18 cellular contexts compared by ENCODE assay signal in the genomic region with DNA sequence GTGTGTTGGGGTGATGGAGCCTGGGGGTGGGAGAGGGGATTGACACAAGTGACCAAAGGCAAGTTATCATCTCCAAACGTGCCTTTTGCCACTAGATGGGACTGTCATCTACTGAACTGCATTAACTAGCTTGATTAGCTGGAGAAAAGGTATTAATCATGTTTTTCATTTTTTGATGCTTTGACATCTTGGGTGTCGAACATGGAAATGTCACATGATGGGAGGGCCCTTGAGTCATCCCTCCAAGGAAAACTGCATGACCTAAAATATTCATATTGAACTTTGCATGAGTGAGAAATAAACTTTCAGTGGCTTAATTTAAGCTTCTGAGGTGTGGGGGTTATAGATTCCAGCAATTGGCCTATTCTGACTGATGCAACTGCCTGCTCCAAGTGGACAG.
A peak's percentile ranks its signal among the peaks of the same experiment; 100 is the strongest.
DNase-seq lines count a peak whose midpoint lies in the region; FAIRE-seq and TF ChIP-seq lines count a peak whose summit lies in the region.
"Had no signal": no experiment of that assay in that cellular context is flagged by ENCODE, and none has a peak within 500 bp of the region (broad histone marks: within the 10 kb centered on the region; RNA-seq: fewer than 3 reads in every experiment).

No MANE protein-coding gene starts in this region.

- FAIRE-seq in keratinocyte (lab: Jason Lieb, UNC), result no peak
- FAIRE-seq: bronchial epithelial cell, GM12892 had no signal

- no peak overlapping the region for H3K9ac ChIP-seq in keratinocyte (ENCODE audit: control insufficient read depth, extremely low read depth, insufficient read depth, low read length)

- H3K27me3 ChIP-seq in ACC112 (ENCODE audit: insufficient read depth, low read length) (no peaks in the 10 kb centered on the region), keratinocyte (ENCODE audit: control insufficient read depth, extremely low read depth, insufficient read depth, low read length) (no peaks in the 10 kb centered on the region)

- H3K9me3 ChIP-seq in keratinocyte (ENCODE audit: control insufficient read depth, low read depth, low read length), result no peaks in the 10 kb centered on the region
- H3K9me3 ChIP-seq: HAP-1 had no signal

- H2AFZ ChIP-seq in ACC112 (ENCODE audit: low read length, unreplicated experiment) (no peak overlapping the region), keratinocyte (ENCODE audit: control insufficient read depth, low read length) (no peak overlapping the region)

- dilution Hi-C loops in keratinocyte (cut with MboI; ENCODE audit: extremely low pct_ligation_motif_present, low sequenced_read_pairs), result loop anchor here (10.0 kb wide), 1 partner anchor 216 kb away; no protein-coding TSS in a partner anchor

- no peaks in the 10 kb centered on the region for H3K79me2 ChIP-seq in ACC112 (ENCODE audit: control insufficient read depth, insufficient read depth, low read length, unreplicated experiment)
- no peaks in the 10 kb centered on the region for H3K79me2 ChIP-seq in keratinocyte (ENCODE audit: control insufficient read depth, insufficient read depth, low read length)

- H3K27ac ChIP-seq in ACC112 (ENCODE audit: low read depth, low read length) (peak overlapping the region; percentile 47; the same call in 1 of the 2 replicates), VCaP (no peak overlapping the region), keratinocyte (ENCODE audit: control insufficient read depth, insufficient read depth, low read length) (no peak overlapping the region)

- H4K20me1 ChIP-seq in keratinocyte (ENCODE audit: control insufficient read depth, extremely low read depth, insufficient read depth, low read length), result no peaks in the 10 kb centered on the region

- TF ChIP-seq CTCF in VCaP (conservative IDR thresholded peaks at IDR 0.05) (0 out of 2 replicates have a peak, but pooled peaks have one; percentile 14), keratinocyte (optimal IDR thresholded peaks at IDR 0.05 in 1 of 3, IDR thresholded peaks at IDR 0.05 in 1 of 3, conservative IDR thresholded peaks at IDR 0.05 in 1 of 3; ENCODE audit: extremely low read depth in 1 of 3, insufficient read depth in 2 of 3, low read length in 3 of 3) (peak in 2 of 3 experiments; percentile 7 to 47)

- no peaks in the 10 kb centered on the region for H3K9me1 ChIP-seq in keratinocyte (ENCODE audit: control insufficient read depth, extremely low read depth, insufficient read depth, low read length)

- H3K36me3 ChIP-seq in ACC112 (ENCODE audit: insufficient read depth, low read length), result no peaks in the 10 kb centered on the region
- no peaks in the 10 kb centered on the region for H3K36me3 ChIP-seq in keratinocyte (ENCODE audit: control insufficient read depth in 2 of 2, extremely low read depth in 1 of 2, insufficient read depth in 2 of 2, low read length in 2 of 2)
- H3K36me3 ChIP-seq: HAP-1 had no signal

- H3K4me1 ChIP-seq in ACC112 (ENCODE audit: control insufficient read depth, insufficient read depth, low read length, unreplicated experiment) (peaks cover 13% of the 10 kb centered on the region), keratinocyte (ENCODE audit: control insufficient read depth, extremely low read depth, insufficient read depth, low read length) (peaks cover 27% of the 10 kb centered on the region)
- H3K4me1 ChIP-seq: HAP-1 had no signal

- H3K4me3 ChIP-seq in ACC112 (ENCODE audit: low read depth, low read length) (no peak overlapping the region), keratinocyte (ENCODE audit: control insufficient read depth in 2 of 3, extremely low read depth in 1 of 3, insufficient read depth in 2 of 3, low read depth in 1 of 3, low read length in 3 of 3) (no peak overlapping the region)
- H3K4me3 ChIP-seq: HAP-1 had no signal

- DNase-seq in ELR (ENCODE audit: low read depth) (peak; percentile 24), keratinocyte (ENCODE audit: low read depth, low spot score) (no peak), ureter (ENCODE audit: low spot score) (no peak), amygdala (lab: John Stamatoyannopoulos, UW) (no peak), SKM-1 (lab: John Stamatoyannopoulos, UW; ENCODE audit: unreplicated experiment) (no peak)
- DNase-seq: activated CD4-positive, alpha-beta T cell treated with anti-CD3 and anti-CD28 coated beads, Interleukin-2, amount 50 U/mL, for 4 hours; activated naive CD8-positive, alpha-beta T cell treated with anti-CD3 and anti-CD28 coated beads, Interleukin-2, amount 10 ng/mL, durations not matched to agents 7 days and 5 days; activated T-cell treated with anti-CD3 and anti-CD28 coated beads, Interleukin-2, amount 50 U/mL, for 48 hours; dermis blood vessel endothelial cell; midbrain; NCI-H146; NCI-H82; retina had no signal

- H3K4me2 ChIP-seq in keratinocyte (ENCODE audit: control insufficient read depth, extremely low read depth, insufficient read depth, low read depth, low read length), result no peak overlapping the region
